ENCODE assay signal across 8 cellular contexts in genomic region chrX:48917139-48917980, GRCh38. TPM values are rescaled to one million over a fixed set of nuclear protein-coding genes. Genes with fewer than 3 reads are reported as not detected.
DNase-seq lines count a peak whose midpoint lies in the region; ATAC-seq, FAIRE-seq and TF ChIP-seq lines count a peak whose summit lies in the region.

No MANE protein-coding gene starts in this region.

- peak; percentile 98 for FAIRE-seq in GM12892 (lab: Jason Lieb, UNC)

- DNase-seq in GM12892 (ENCODE audit: insufficient read length), result peak; percentile 70
- DNase-seq in NCI-H345 (lab: John Stamatoyannopoulos, UW), result peak; percentile 88
- peak; percentile 55 to 73 (median 70) for DNase-seq in activated CD4-positive, CD25-positive, alpha-beta regulatory T cell (lab: John Stamatoyannopoulos, UW)
- DNase-seq in central memory CD4-positive, alpha-beta T cell, result peak; percentile 92
- peak; percentile 82 for DNase-seq in iris pigment epithelial cell (ENCODE audit: low read depth)
- DNase-seq in stimulated activated CD4-positive, alpha-beta T cell treated with anti-CD3 and anti-CD28 coated beads, Interleukin-12 subunit alpha, Interleukin-12 subunit beta, amount 100 ng/mL, for 24 hours (ENCODE audit: low read depth in 2 of 2), result peak; percentile 64 to 72

- TF ChIP-seq POLR2A in GM12892 (IDR thresholded peaks at IDR 0.05; ENCODE audit: low read depth, low read length), result peak; percentile 13; the same call in 1 of the 2 replicates

- ATAC-seq in HG03175 (IDR thresholded peaks at IDR 0.05; ENCODE audit: unreplicated experiment) (peak; percentile 55), HG03457 (IDR thresholded peaks at IDR 0.05; ENCODE audit: unreplicated experiment) (no peak)

RNA-seq across cellular contexts. Expression of gene PIM2, which starts 1.5 kb away (rescaled TPM):
- 175 TPM for polyA plus RNA-seq in GM12892 (2012; ENCODE audit: missing spikeins)

RNA-seq across cellular contexts. Expression of gene SLC35A2, which starts 5.9 kb away (rescaled TPM):
- polyA plus RNA-seq in GM12892 (2012; ENCODE audit: missing spikeins), result 8.3 TPM

RNA-seq across cellular contexts. Expression of gene PQBP1, which starts 19.6 kb away (rescaled TPM):
- 67.7 TPM for polyA plus RNA-seq in GM12892 (2012; ENCODE audit: missing spikeins)

RNA-seq across cellular contexts. Expression of gene TIMM17B, which starts 19.8 kb away (rescaled TPM):
- polyA plus RNA-seq in GM12892 (2012; ENCODE audit: missing spikeins), result 25.8 TPM

RNA-seq across cellular contexts. Expression of gene OTUD5, which starts 40.0 kb away (rescaled TPM):
- polyA plus RNA-seq in GM12892 (2012; ENCODE audit: missing spikeins), result 34.2 TPM
